Comparison of ENCODE assay signal across 12 cellular contexts in genomic region chr12:122029620-122030426, GRCh38. TPM values are rescaled to one million over a fixed set of nuclear protein-coding genes. Genes with fewer than 3 reads are reported as not detected.
A peak's percentile ranks its signal among the peaks of the same experiment; 100 is the strongest.
DNase-seq lines count a peak whose midpoint lies in the region; ATAC-seq, FAIRE-seq and TF ChIP-seq lines count a peak whose summit lies in the region.
"Had no signal": no experiment of that assay in that cellular context is flagged by ENCODE, and none has a peak within 500 bp of the region (broad histone marks: within the 10 kb centered on the region; RNA-seq: fewer than 3 reads in every experiment).

No MANE protein-coding gene starts in this region.

- H3K79me1 ChIP-seq in H1 (ENCODE audit: low read depth, low read length): peaks cover 9% of the 10 kb centered on the region

- H3K9me3 ChIP-seq in H1 (ENCODE audit: insufficient read depth in 2 of 2, low read depth in 1 of 2, low read length in 1 of 2): no peaks in the 10 kb centered on the region
- H3K9me3 ChIP-seq in lung (ENCODE audit: control insufficient read depth in 2 of 2, insufficient read depth in 1 of 2, low read length in 1 of 2): no peaks in the 10 kb centered on the region
- H3K9me3 ChIP-seq in SJCRH30 (replicated peaks): no peaks in the 10 kb centered on the region

- H4K8ac ChIP-seq in H1 (ENCODE audit: extremely low read depth, insufficient read depth, low read length): no peak overlapping the region; the same call in 1 of the 2 replicates

- no peak for ATAC-seq in lung (ENCODE audit: insufficient read depth, low FRiP score)
- no peak for ATAC-seq in HG02938 (IDR thresholded peaks at IDR 0.05; ENCODE audit: unreplicated experiment)

- H3K14ac ChIP-seq in H1 (ENCODE audit: insufficient read length): no peak overlapping the region

- 86% methylated on average over 28 of the region's 28 CpGs; no CpG with 5 or more reads in 1 of the 2 experiments for WGBS in H1 (ENCODE audit: extremely low coverage in 1 of 2, insufficient coverage in 1 of 2, insufficient read length in 1 of 2, insufficient replicate concordance in 2 of 2, low coverage in 1 of 2, low lambda C conversion rate in 2 of 2, missing lambda C conversion rate in 1 of 2), 2 experiments
- 80 to 89% methylated on average over 28 of the region's 28 CpGs for WGBS in lung, 2 donors

- H2AK5ac ChIP-seq in H1 (ENCODE audit: low read depth, low read length): no peak overlapping the region

- FAIRE-seq in HTR-8/SVneo (lab: Jason Lieb, UNC) (peak; percentile 69), H1 (lab: Jason Lieb, UNC) (no peak)
- FAIRE-seq: endothelial cell of umbilical vein, G401.6 had no signal

- H4K91ac ChIP-seq in H1 (replicated peaks; ENCODE audit: insufficient read length, low read length): no peak overlapping the region

- DNase-seq in A172 (ENCODE audit: low spot score) (peak; percentile 48), HTR-8/SVneo (ENCODE audit: insufficient read length, low spot score) (peak; percentile 72), H1 (ENCODE audit: low read depth in 1 of 2, low spot score in 2 of 2) (no peak), lung (ENCODE audit: low spot score) (peak; percentile 39), Kasumi-1 (lab: John Stamatoyannopoulos, UW) (no peak), SJCRH30 (no peak)
- DNase-seq in activated naive CD4-positive, alpha-beta T cell (lab: John Stamatoyannopoulos, UW): no peak
- DNase-seq: NCI-H526 treated with DMSO at 0.1 percent for 48 hours, occipital lobe had no signal

- no peak overlapping the region for H2AFZ ChIP-seq in H1 (ENCODE audit: low read length)

- no peak for TF ChIP-seq EP300 in H1 (IDR thresholded peaks at IDR 0.05; ENCODE audit: borderline replicate concordance in 1 of 2, low read depth in 2 of 2, low read length in 2 of 2)

- no peak overlapping the region for H2BK120ac ChIP-seq in H1 (replicated peaks; ENCODE audit: low read depth, low read length)

- 0 out of 2 replicates have a peak, but pooled peaks cover 1% of the 10 kb centered on the region for H3K23me2 ChIP-seq in H1 (ENCODE audit: low read depth, low read length)

- H3K4me1 ChIP-seq in H1 (replicated peaks in 1 of 4; ENCODE audit: control insufficient read depth in 3 of 4, insufficient read depth in 4 of 4, low read length in 3 of 4): peaks cover 0 to 9% (median 5%) of the 10 kb centered on the region in 4 experiments; a peak in 6 of 7 replicates
- H3K4me1 ChIP-seq in lung (ENCODE audit: control insufficient read depth in 2 of 2, insufficient read depth in 2 of 2, low read length in 2 of 2): peaks cover 0 to 5% of the 10 kb centered on the region in 2 donors
- H3K4me1 ChIP-seq in SJCRH30: peaks cover 10% of the 10 kb centered on the region; the same call in 1 of the 2 replicates

- H2BK5ac ChIP-seq in H1 (ENCODE audit: low read depth, low read length): no peak overlapping the region; the same call in 1 of the 2 replicates

- H4K20me1 ChIP-seq in H1 (replicated peaks in 1 of 2; ENCODE audit: control insufficient read depth in 1 of 2, insufficient read depth in 2 of 2, low read length in 2 of 2): peaks cover 15 to 24% of the 10 kb centered on the region in 2 experiments

- H3K36me3 ChIP-seq in H1 (ENCODE audit: control insufficient read depth in 2 of 4, insufficient read depth in 4 of 4, low read length in 3 of 4) (no peaks in the 10 kb centered on the region), lung (ENCODE audit: control insufficient read depth in 2 of 2, insufficient read depth in 2 of 2, low read length in 2 of 2) (peaks cover 0 to 2% of the 10 kb centered on the region in 2 donors), SJCRH30 (no peaks in the 10 kb centered on the region)

- H3K56ac ChIP-seq in H1 (replicated peaks; ENCODE audit: insufficient read length, low read depth, low read length): no peak overlapping the region

- no peak overlapping the region for H3K4me2 ChIP-seq in H1 (ENCODE audit: insufficient read depth in 1 of 2, low read depth in 2 of 2, low read length in 2 of 2)

- 0 out of 2 replicates have a peak overlapping the region, but pooled peaks have one; percentile 16 for H2BK15ac ChIP-seq in H1 (ENCODE audit: low read length)

- no peak overlapping the region for H3K18ac ChIP-seq in H1 (ENCODE audit: extremely low read depth, low read length)

- no peak for TF ChIP-seq POLR2A in H1 (IDR thresholded peaks at IDR 0.05; ENCODE audit: control extremely low read depth in 1 of 2, low read depth in 2 of 2, low read length in 2 of 2)

- H2BK20ac ChIP-seq in H1 (ENCODE audit: low read length): no peak overlapping the region; the same call in 1 of the 2 replicates

- no peaks in the 10 kb centered on the region; a peak in 1 of 7 replicates for H3K27me3 ChIP-seq in H1 (replicated peaks in 1 of 4; ENCODE audit: control insufficient read depth in 3 of 4, extremely low read depth in 1 of 4, insufficient read depth in 3 of 4, low read length in 3 of 4)
- H3K27me3 ChIP-seq in lung (ENCODE audit: control insufficient read depth, insufficient read depth): no peaks in the 10 kb centered on the region
- no peaks in the 10 kb centered on the region for H3K27me3 ChIP-seq in SJCRH30

- TF ChIP-seq CTCF in H1 (IDR thresholded peaks at IDR 0.05; ENCODE audit: control extremely low read depth in 1 of 3, insufficient read depth in 1 of 3, low read depth in 1 of 3, low read length in 3 of 3) (no peak), lung (IDR thresholded peaks at IDR 0.05; ENCODE audit: control extremely low read depth, extremely low read depth) (no peak)

- TF ChIP-seq RAD21 in H1 (IDR thresholded peaks at IDR 0.05 in 1 of 2, conservative IDR thresholded peaks at IDR 0.05 in 1 of 2; ENCODE audit: low read depth in 2 of 2, low read length in 2 of 2): no peak

- H3K79me2 ChIP-seq in H1 (ENCODE audit: control insufficient read depth in 1 of 2, insufficient read depth in 2 of 2, low read length in 2 of 2): peaks cover 0 to 41% of the 10 kb centered on the region in 2 experiments; a peak in 3 of 4 replicates

- H3K27ac ChIP-seq in H1 (ENCODE audit: low read depth, low read length) (no peak overlapping the region), lung (ENCODE audit: low read depth in 1 of 2, low read length in 1 of 2) (peak overlapping the region in 1 of 2 donors; percentile 51), SJCRH30 (no peak overlapping the region)

- H3K4me3 ChIP-seq in H1 (ENCODE audit: extremely low read depth in 1 of 4, insufficient read depth in 2 of 4, low read depth in 3 of 4, low read length in 4 of 4): no peak overlapping the region
- no peak overlapping the region for H3K4me3 ChIP-seq in lung
- H3K4me3 ChIP-seq in SJCRH30: no peak overlapping the region

- CTCF ChIA-PET in H1 (lab: Charles Lee; ENCODE audit: partially characterized antibody): interaction anchor here (0.6 to 3.4 kb wide), 6 partner anchors 12 to 938 kb away, joined by 3 to 18 read pairs (median 3); no protein-coding TSS in a partner anchor

- no peak overlapping the region; the same call in 1 of the 2 replicates for H2BK12ac ChIP-seq in H1 (ENCODE audit: low read depth, low read length)

- no peak overlapping the region for H3K23ac ChIP-seq in H1 (ENCODE audit: insufficient read length)

- no peak overlapping the region for H4K5ac ChIP-seq in H1 (ENCODE audit: insufficient read length, low read depth, low read length)

- POLR2A ChIA-PET in H1 (lab: Charles Lee; ENCODE audit: partially characterized antibody): interaction anchor here (1.6 kb wide), 1 partner anchor 9 kb away, joined by 3 read pairs; the partner anchor contains the start of gene BCL7A

- no peak overlapping the region for H3K9ac ChIP-seq in H1 (replicated peaks in 1 of 4; ENCODE audit: extremely low read depth in 1 of 4, low read depth in 3 of 4, low read length in 3 of 4)

- H3K4ac ChIP-seq in H1 (replicated peaks; ENCODE audit: insufficient read length, low read depth, low read length): no peak overlapping the region

TF ChIP-seq in H1, 55 proteins besides CTCF, POLR2A, EP300 and RAD21:
- TF ChIP-seq SRF (IDR thresholded peaks at IDR 0.05; ENCODE audit: low read depth, low read length): no peak
- TF ChIP-seq BACH1 (IDR thresholded peaks at IDR 0.05; ENCODE audit: low read length): no peak
- TF ChIP-seq SP2 (IDR thresholded peaks at IDR 0.05; ENCODE audit: low read length): no peak
- TF ChIP-seq EZH2 (IDR thresholded peaks at IDR 0.05; ENCODE audit: low read depth, low read length, severe bottlenecking): no peak

RNA-seq across cellular contexts. Expression of gene BCL7A, which starts 8.1 kb away (rescaled TPM):
- 6.9 and 7.6 TPM in 2 replicates for total RNA-seq in A172 (2014; rRNA removed; shearing (Covaris generic))
- total RNA-seq in H1 (2021; fragmentation: NEBNext Ultra II Directional; extraction: Animal tissue kit (Norgen Biotek cat#: 25700)): 12.7 and 13.6 TPM in 2 replicates
- polyA plus RNA-seq in H1 (2011; rRNA removed): 11.9 and 13.9 TPM in 2 replicates
- 10.4 TPM for polyA plus RNA-seq in H1 (2011; cell fraction: cytosol; rRNA removed)
- 12.9 TPM for polyA plus RNA-seq in H1 (2011; cell fraction: nucleus; rRNA removed)
- 10.9 to 13.5 TPM (median 11.5 TPM) in 4 replicates for polyA plus RNA-seq in H1 (2012, experiment 1 of 2)
- 7.6 TPM for polyA plus RNA-seq in H1 (2012, experiment 2 of 2)
- polyA plus RNA-seq in H1 (2013, experiment 1 of 2): 6.2 TPM
- polyA plus RNA-seq in H1 (2013, experiment 2 of 2): 6.1 TPM
- polyA minus RNA-seq in H1 (2011; rRNA and poly(A)+ RNA removed): 11.8 and 13.5 TPM in 2 replicates
- polyA minus RNA-seq in H1 (2011; cell fraction: cytosol; rRNA and poly(A)+ RNA removed): 10.1 TPM
- polyA minus RNA-seq in H1 (2011; cell fraction: nucleus; rRNA and poly(A)+ RNA removed): 11.5 TPM
- 10 to 100 TPM; 13.2 to 21.2 TPM for total RNA-seq in lung
- 1 to 10 TPM; 3.4 to 4.5 TPM for polyA plus RNA-seq in lung
- 11.1 and 14.4 TPM in 2 replicates for total RNA-seq in SJCRH30 (2014; rRNA removed; shearing (Covaris generic))

RNA-seq across cellular contexts. Expression of gene MLXIP, which starts 48.7 kb away (rescaled TPM):
- 5.4 and 10.1 TPM in 2 replicates for total RNA-seq in A172 (2014; rRNA removed; shearing (Covaris generic))
- total RNA-seq in H1 (2021; fragmentation: NEBNext Ultra II Directional; extraction: Animal tissue kit (Norgen Biotek cat#: 25700)): 40.4 and 40.5 TPM in 2 replicates
- 5.5 and 13.2 TPM in 2 replicates for polyA plus RNA-seq in H1 (2011; rRNA removed)
- 4.1 TPM for polyA plus RNA-seq in H1 (2011; cell fraction: cytosol; rRNA removed)
- 18.6 TPM for polyA plus RNA-seq in H1 (2011; cell fraction: nucleus; rRNA removed)
- 15.2 to 19.4 TPM (median 18.9 TPM) in 4 replicates for polyA plus RNA-seq in H1 (2012, experiment 1 of 2)
- 13.9 TPM for polyA plus RNA-seq in H1 (2012, experiment 2 of 2)
- 33.1 TPM for polyA plus RNA-seq in H1 (2013, experiment 1 of 2)
- 33.0 TPM for polyA plus RNA-seq in H1 (2013, experiment 2 of 2)
- polyA minus RNA-seq in H1 (2011; rRNA and poly(A)+ RNA removed): 10.0 and 15.5 TPM in 2 replicates
- polyA minus RNA-seq in H1 (2011; cell fraction: cytosol; rRNA and poly(A)+ RNA removed): 23.0 TPM
- polyA minus RNA-seq in H1 (2011; cell fraction: nucleus; rRNA and poly(A)+ RNA removed): 35.1 TPM
- total RNA-seq in lung: 10 to 100 TPM; 47.0 to 58.8 TPM
- polyA plus RNA-seq in lung: 10 to 100 TPM; 29.1 to 30.5 TPM
- 21.1 and 23.2 TPM in 2 replicates for total RNA-seq in SJCRH30 (2014; rRNA removed; shearing (Covaris generic))

Comparison
In these comparisons a context has a peak if more than half of its experiments do, and no peak if none do; other contexts are left out.
1. DNase-seq: peak in A172 (single experiment), HTR-8/SVneo (single experiment) and lung (single experiment); none in H1 (0 of 2), Kasumi-1 (0 of 2), SJCRH30 (0 of 2) and activated naive CD4-positive, alpha-beta T cell (0 of 4).